In the genomic region with DNA sequence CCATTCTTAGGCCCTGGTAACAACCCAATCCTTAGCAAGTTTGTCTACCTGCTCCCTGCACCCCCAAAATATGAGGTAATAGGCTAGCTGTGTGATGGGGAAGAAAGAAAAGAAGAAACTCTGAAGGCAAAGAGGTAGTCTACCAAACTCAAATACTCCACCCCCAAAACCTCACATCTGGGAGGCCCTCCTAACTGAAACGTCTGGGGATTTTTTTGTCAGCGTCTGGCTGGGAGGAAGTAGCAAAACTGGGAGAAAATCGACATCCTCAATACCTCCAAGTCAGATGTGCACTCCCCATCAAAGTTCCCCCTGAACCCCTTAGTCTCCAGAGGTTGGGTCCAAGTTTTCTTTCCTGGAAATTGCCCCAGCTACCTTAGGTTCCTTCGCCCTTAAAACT, we compare ENCODE assay signal across 8 cellular contexts. TPM values are rescaled to one million over a fixed set of nuclear protein-coding genes. Genes with fewer than 3 reads are reported as not detected.
DNase-seq lines count a peak whose midpoint lies in the region; FAIRE-seq and TF ChIP-seq lines count a peak whose summit lies in the region.

No MANE protein-coding gene starts in this region.

- H3K4me2 ChIP-seq in skeletal muscle satellite cell (ENCODE audit: low read length), result peak overlapping the region; percentile 82

- H3K36me3 ChIP-seq in SK-N-MC (ENCODE audit: insufficient read depth, low read length) (no peaks in the 10 kb centered on the region), skeletal muscle satellite cell (ENCODE audit: insufficient read depth, low read length) (no peaks in the 10 kb centered on the region)

- peaks cover 14% of the 10 kb centered on the region for H3K4me1 ChIP-seq in skeletal muscle satellite cell (ENCODE audit: control insufficient read depth, insufficient read depth, low read length)

- H3K27me3 ChIP-seq in skeletal muscle satellite cell (ENCODE audit: control insufficient read depth, insufficient read depth, low read length), result no peaks in the 10 kb centered on the region

- H3K4me3 ChIP-seq in SK-N-MC (peak overlapping the region; percentile 88), fibroblast of pulmonary artery (replicated peaks; ENCODE audit: low read depth, low read length) (peak overlapping the region; percentile 79), skeletal muscle satellite cell (ENCODE audit: low read length) (peak overlapping the region; percentile 85)

- no peak for TF ChIP-seq CTCF in fibroblast of pulmonary artery (IDR thresholded peaks at IDR 0.05; ENCODE audit: low read length, missing control alignments)

- H3K9me3 ChIP-seq in SK-N-MC (ENCODE audit: low read depth, low read length), result no peaks in the 10 kb centered on the region
- no peaks in the 10 kb centered on the region for H3K9me3 ChIP-seq in skeletal muscle satellite cell (replicated peaks; ENCODE audit: low read length)

- DNase-seq in GM19239 (ENCODE audit: insufficient read length, low spot score) (no peak), SK-N-MC (ENCODE audit: low read depth, low spot score) (no peak), fibroblast of pulmonary artery (ENCODE audit: low read depth) (no peak), NCI-H526 treated with DMSO at 0.1 percent for 48 hours (lab: John Stamatoyannopoulos, UW) (no peak), SW480 (ENCODE audit: low spot score) (no peak), AG20443 (ENCODE audit: low spot score) (no peak)
- no peak for DNase-seq in effector CD8-positive, alpha-beta T cell (lab: John Stamatoyannopoulos, UW)

- peak overlapping the region; percentile 83 for H3K9ac ChIP-seq in SK-N-MC (ENCODE audit: insufficient read length)
- peak overlapping the region; percentile 94 for H3K9ac ChIP-seq in skeletal muscle satellite cell (ENCODE audit: low read depth, low read length)

- no peak overlapping the region for H3K27ac ChIP-seq in SK-N-MC

- peak; percentile 37 for FAIRE-seq in GM19239 (lab: Jason Lieb, UNC)

RNA-seq across cellular contexts. Expression of gene LAMP2, which starts 1.0 kb away (rescaled TPM):
- 102 and 119 TPM in 2 replicates for total RNA-seq in skeletal muscle satellite cell (2012; rRNA removed)
